8 cellular contexts compared by ENCODE assay signal in the genomic region with DNA sequence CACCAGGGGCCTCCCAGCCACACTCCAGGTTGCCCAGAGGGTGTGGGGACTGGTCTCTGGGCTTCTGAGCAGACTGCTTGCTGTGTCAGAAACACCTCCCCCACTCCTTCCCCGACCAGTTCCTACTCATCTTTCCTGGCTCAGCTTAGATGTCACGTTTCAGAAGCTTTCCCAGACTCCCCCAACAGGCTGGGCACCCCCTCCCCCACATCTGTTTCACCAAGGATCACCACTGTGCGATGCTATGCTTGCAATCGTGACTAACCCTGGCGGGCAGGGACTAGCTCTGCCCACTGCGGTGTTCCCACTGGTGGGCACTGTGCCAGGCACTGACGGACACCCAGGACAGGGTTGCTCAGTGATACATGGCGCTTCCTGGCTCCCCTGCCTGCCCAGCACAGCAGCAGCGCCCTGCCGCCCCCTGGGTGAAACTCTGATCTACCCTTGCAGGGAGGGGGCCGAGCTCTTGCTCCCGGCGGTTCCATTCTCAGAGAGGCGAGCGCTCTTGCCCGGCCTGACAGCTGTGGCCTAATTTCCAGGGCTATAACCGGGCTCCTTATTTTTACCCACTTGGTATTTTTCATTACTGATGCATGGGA. TPM values are rescaled to one million over a fixed set of nuclear protein-coding genes. Genes with fewer than 3 reads are reported as not detected.
DNase-seq lines count a peak whose midpoint lies in the region; ATAC-seq and TF ChIP-seq lines count a peak whose summit lies in the region.

No MANE protein-coding gene starts in this region.

- intact Hi-C loops in adrenal gland (cut with DNase I) (no loop called here), left ventricle myocardium superior (cut with micrococcal nuclease) (no loop called here)

- peaks cover 42 to 53% of the 10 kb centered on the region in 2 donors for H3K4me1 ChIP-seq in adrenal gland (replicated peaks in 1 of 2)
- peaks cover 11% of the 10 kb centered on the region for H3K4me1 ChIP-seq in HAP-1

- no peaks in the 10 kb centered on the region for H3K36me3 ChIP-seq in adrenal gland (replicated peaks in 1 of 2)
- no peaks in the 10 kb centered on the region for H3K36me3 ChIP-seq in HAP-1 (replicated peaks)

- WGBS in adrenal gland, 4 donors: 16 to 39% (median 28%) methylated on average over 4 to 17 of the region's 17 CpGs

- DNase-seq in HK-2 (ENCODE audit: unreplicated experiment): peak; percentile 100
- DNase-seq in adrenal gland: peak; percentile 94 to 99 (median 98)
- DNase-seq in left ventricle myocardium superior: peak; percentile 87
- DNase-seq in NOMO-1 treated with DMSO at 0.1 percent for 48 hours (lab: John Stamatoyannopoulos, UW; ENCODE audit: unreplicated experiment): no peak
- DNase-seq in activated CD4-positive, alpha-beta T cell treated with anti-CD3 and anti-CD28 coated beads, Interleukin-2, amount 50 U/mL, for 1 hour: no peak
- no peak for DNase-seq in HAP-1 (ENCODE audit: low spot score in 2 of 2)

- ATAC-seq in left ventricle myocardium superior: peak; percentile 87
- no peak for ATAC-seq in HG03571 (IDR thresholded peaks at IDR 0.05; ENCODE audit: unreplicated experiment)

- peak overlapping the region in 1 of 4 donors; percentile 5 for H3K4me3 ChIP-seq in adrenal gland
- H3K4me3 ChIP-seq in skin epidermis: no peak overlapping the region
- H3K4me3 ChIP-seq in HAP-1: no peak overlapping the region

- H3K27ac ChIP-seq in adrenal gland: peak overlapping the region; percentile 78 to 96 (median 89)
- H3K27ac ChIP-seq in skin epidermis: peak overlapping the region in 19 of 21 experiments; percentile 14 to 91 (median 74)

- TF ChIP-seq CTCF in adrenal gland (IDR thresholded peaks at IDR 0.05): peak in 2 of 6 experiments; percentile 8 to 18

- in situ Hi-C loops in HAP-1 (cut with MboI; ENCODE audit: low sequenced_read_pairs): no loop called here

- H3K9me3 ChIP-seq in adrenal gland (replicated peaks in 1 of 3) (no peaks in the 10 kb centered on the region), HAP-1 (no peaks in the 10 kb centered on the region)

- no peaks in the 10 kb centered on the region for H3K27me3 ChIP-seq in adrenal gland
- no peaks in the 10 kb centered on the region for H3K27me3 ChIP-seq in HAP-1 (ENCODE audit: low read depth)

- peak in 1 of 2 donors; percentile 70 for TF ChIP-seq POLR2A in adrenal gland (IDR thresholded peaks at IDR 0.05)

RNA-seq across cellular contexts. Expression of gene MTSS2, which starts 29.4 kb away (rescaled TPM):
- 100 to 1,000 TPM in 1 of 8 donors, 10 to 100 TPM in 7; 60.1 to 127 (median 76.2) TPM for total RNA-seq in adrenal gland
- polyA plus RNA-seq in adrenal gland: 100 to 1,000 TPM in 1 of 3 donors, 10 to 100 TPM in 2; 32.4 to 145 (median 39.2) TPM
- total RNA-seq in left ventricle myocardium superior: 101 TPM

Comparison
In these comparisons a context has a peak if more than half of its experiments do, and no peak if none do; other contexts are left out.
1. DNase-seq: peak in HK-2 (single experiment), adrenal gland (7 of 7) and left ventricle myocardium superior (single experiment); none in NOMO-1 treated with DMSO at 0.1 percent for 48 hours (single experiment), activated CD4-positive, alpha-beta T cell treated with anti-CD3 and anti-CD28 coated beads, Interleukin-2, amount 50 U/mL, for 1 hour (single experiment) and HAP-1 (0 of 2).